3 cellular contexts compared by ENCODE assay signal in the genomic region with DNA sequence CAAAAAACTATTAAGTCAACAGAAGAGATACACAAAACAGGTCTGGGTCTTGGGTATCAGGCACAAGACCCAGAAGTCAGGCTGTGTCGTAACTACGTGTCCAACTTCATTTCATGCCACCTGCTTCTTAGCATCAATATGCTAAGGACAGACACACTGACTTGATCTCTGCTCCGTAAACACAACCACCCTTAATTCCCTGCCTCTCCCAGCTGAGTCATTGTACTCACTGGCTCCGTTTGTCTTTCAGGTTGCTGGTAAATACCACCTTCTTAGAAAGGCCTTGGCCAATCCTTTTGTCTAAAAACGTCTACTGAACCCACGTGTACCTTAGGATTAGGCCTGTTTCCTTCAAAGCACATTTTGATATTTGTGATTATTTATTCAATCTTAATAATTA.
A peak's percentile ranks its signal among the peaks of the same experiment; 100 is the strongest.
TF ChIP-seq lines count a peak whose summit lies in the region.

No MANE protein-coding gene starts in this region.

TF ChIP-seq in A549, 52 proteins besides CTCF, POLR2A, EP300 and RAD21:
- no peak for TF ChIP-seq FOSL2 (IDR thresholded peaks at IDR 0.05)
- 0 out of 2 replicates have a peak, but pooled peaks have one; percentile 18 for TF ChIP-seq FOSL2 (CRISPR knock-in tag; IDR thresholded peaks at IDR 0.05)
- TF ChIP-seq ZNF302 (CRISPR knock-in tag; IDR thresholded peaks at IDR 0.05) = no peak
- TF ChIP-seq, protein P1, sequence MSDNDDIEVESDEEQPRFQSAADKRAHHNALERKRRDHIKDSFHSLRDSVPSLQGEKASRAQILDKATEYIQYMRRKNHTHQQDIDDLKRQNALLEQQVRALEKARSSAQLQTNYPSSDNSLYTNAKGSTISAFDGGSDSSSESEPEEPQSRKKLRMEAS (IDR thresholded peaks at IDR 0.05) = peak; percentile 44; the same call in 1 of the 2 replicates
- no peak for TF ChIP-seq MYC (IDR thresholded peaks at IDR 0.05; ENCODE audit: borderline replicate concordance, low read length)
- TF ChIP-seq EHMT2 (IDR thresholded peaks at IDR 0.05; ENCODE audit: low read depth) = no peak
- TF ChIP-seq MAFK (IDR thresholded peaks at IDR 0.05; ENCODE audit: partially characterized antibody) = peak; percentile 40

TF ChIP-seq in IMR-90, 13 proteins besides CTCF, POLR2A, EP300 and RAD21:
- no peak for TF ChIP-seq CHD1 (IDR thresholded peaks at IDR 0.05; ENCODE audit: low read depth, low read length)
- TF ChIP-seq NFE2L2 (IDR thresholded peaks at IDR 0.05; ENCODE audit: low read depth, low read length) = no peak
- TF ChIP-seq FOS (IDR thresholded peaks at IDR 0.05; ENCODE audit: low read depth, low read length) = no peak
- TF ChIP-seq CEBPB (IDR thresholded peaks at IDR 0.05; ENCODE audit: low read depth, low read length) = no peak
- TF ChIP-seq, protein P2, sequence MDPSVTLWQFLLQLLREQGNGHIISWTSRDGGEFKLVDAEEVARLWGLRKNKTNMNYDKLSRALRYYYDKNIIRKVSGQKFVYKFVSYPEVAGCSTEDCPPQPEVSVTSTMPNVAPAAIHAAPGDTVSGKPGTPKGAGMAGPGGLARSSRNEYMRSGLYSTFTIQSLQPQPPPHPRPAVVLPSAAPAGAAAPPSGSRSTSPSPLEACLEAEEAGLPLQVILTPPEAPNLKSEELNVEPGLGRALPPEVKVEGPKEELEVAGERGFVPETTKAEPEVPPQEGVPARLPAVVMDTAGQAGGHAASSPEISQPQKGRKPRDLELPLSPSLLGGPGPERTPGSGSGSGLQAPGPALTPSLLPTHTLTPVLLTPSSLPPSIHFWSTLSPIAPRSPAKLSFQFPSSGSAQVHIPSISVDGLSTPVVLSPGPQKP (IDR thresholded peaks at IDR 0.05; ENCODE audit: borderline replicate concordance, low read depth, low read length) = no peak
- no peak for TF ChIP-seq RCOR1 (IDR thresholded peaks at IDR 0.05; ENCODE audit: insufficient replicate concordance, low read length)
- no peak for TF ChIP-seq MAZ (IDR thresholded peaks at IDR 0.05; ENCODE audit: borderline replicate concordance, low read depth, low read length)
- no peak for TF ChIP-seq MXI1 (IDR thresholded peaks at IDR 0.05; ENCODE audit: borderline replicate concordance, low read depth, low read length)
- TF ChIP-seq, protein P3, sequence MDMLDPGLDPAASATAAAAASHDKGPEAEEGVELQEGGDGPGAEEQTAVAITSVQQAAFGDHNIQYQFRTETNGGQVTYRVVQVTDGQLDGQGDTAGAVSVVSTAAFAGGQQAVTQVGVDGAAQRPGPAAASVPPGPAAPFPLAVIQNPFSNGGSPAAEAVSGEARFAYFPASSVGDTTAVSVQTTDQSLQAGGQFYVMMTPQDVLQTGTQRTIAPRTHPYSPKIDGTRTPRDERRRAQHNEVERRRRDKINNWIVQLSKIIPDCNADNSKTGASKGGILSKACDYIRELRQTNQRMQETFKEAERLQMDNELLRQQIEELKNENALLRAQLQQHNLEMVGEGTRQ (IDR thresholded peaks at IDR 0.05; ENCODE audit: low read depth, low read length) = no peak
- TF ChIP-seq MAFK (IDR thresholded peaks at IDR 0.05; ENCODE audit: low read depth, low read length) = no peak
- no peak for TF ChIP-seq SMC3 (IDR thresholded peaks at IDR 0.05; ENCODE audit: low read depth, low read length)
- TF ChIP-seq BHLHE40 (IDR thresholded peaks at IDR 0.05; ENCODE audit: low read depth, low read length) = no peak
- no peak for TF ChIP-seq RFX5 (IDR thresholded peaks at IDR 0.05; ENCODE audit: low read depth, low read length)

TF ChIP-seq in endothelial cell of umbilical vein, 7 proteins besides CTCF, POLR2A, EP300 and RAD21:
- TF ChIP-seq POLR2AphosphoS5 (IDR thresholded peaks at IDR 0.05; ENCODE audit: insufficient read depth, low read depth, low read length) = no peak
- TF ChIP-seq JUN (IDR thresholded peaks at IDR 0.05; ENCODE audit: borderline replicate concordance, insufficient read depth, insufficient read length, low read depth) = no peak
- TF ChIP-seq FOS (IDR thresholded peaks at IDR 0.05; ENCODE audit: borderline replicate concordance, insufficient read depth, low read length) = no peak
